11 cellular contexts compared by ENCODE assay signal in the genomic region with DNA sequence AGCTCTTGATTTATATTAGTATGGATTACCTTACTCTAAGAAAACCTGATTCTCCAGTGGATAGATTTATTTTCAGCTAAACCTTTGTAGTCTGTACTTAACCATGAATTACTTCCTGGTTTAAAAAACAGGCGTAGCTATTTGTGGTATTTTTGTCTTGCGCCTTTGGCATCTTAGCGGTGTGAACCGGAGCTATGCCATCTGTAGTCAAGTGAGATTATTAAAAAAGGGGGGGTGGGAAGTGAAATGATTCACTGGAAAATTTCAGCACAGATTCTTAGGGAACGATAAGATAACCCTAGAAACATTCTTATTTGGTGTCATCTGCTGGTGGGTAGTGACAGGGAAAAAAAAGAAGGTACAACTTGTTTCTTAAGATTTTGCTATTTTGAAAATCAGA. TPM values are rescaled to one million over a fixed set of nuclear protein-coding genes. Genes with fewer than 3 reads are reported as not detected.
DNase-seq lines count a peak whose midpoint lies in the region; ATAC-seq lines count a peak whose summit lies in the region.
"Had no signal": no experiment of that assay in that cellular context is flagged by ENCODE, and none has a peak within 500 bp of the region (broad histone marks: within the 10 kb centered on the region; RNA-seq: fewer than 3 reads in every experiment).

No MANE protein-coding gene starts in this region.

- H3K36me3 Mint-ChIP-seq in CD4-positive, CD25-positive, alpha-beta regulatory T cell: peaks cover 40% of the 10 kb centered on the region
- peaks cover 0 to 54% (median 23%) of the 10 kb centered on the region in 3 donors for H3K36me3 Mint-ChIP-seq in naive thymus-derived CD8-positive, alpha-beta T cell

- peaks cover 73% of the 10 kb centered on the region for H3K4me1 ChIP-seq in CD4-positive, CD25-positive, alpha-beta regulatory T cell (ENCODE audit: control insufficient read depth, insufficient read depth, low read length, poor library complexity, severe bottlenecking)

- no peaks in the 10 kb centered on the region for H3K27me3 ChIP-seq in CD4-positive, CD25-positive, alpha-beta regulatory T cell (ENCODE audit: control insufficient read depth, insufficient read depth, low read length)
- H3K27me3 ChIP-seq: cardiac muscle cell, ovary had no signal

- H3K27ac Mint-ChIP-seq in CD4-positive, CD25-positive, alpha-beta regulatory T cell: peak overlapping the region; percentile 79 to 96 (median 92)
- peak overlapping the region; percentile 77 to 98 (median 94) for H3K27ac Mint-ChIP-seq in naive thymus-derived CD8-positive, alpha-beta T cell

- H3K36me3 ChIP-seq in CD4-positive, CD25-positive, alpha-beta regulatory T cell (ENCODE audit: control insufficient read depth, insufficient read depth, low read length): peaks cover 45% of the 10 kb centered on the region
- H3K36me3 ChIP-seq: cardiac muscle cell, ovary had no signal

- H3K9me3 ChIP-seq in CD4-positive, CD25-positive, alpha-beta regulatory T cell (ENCODE audit: control insufficient read depth in 2 of 2, low read length in 2 of 2): no peaks in the 10 kb centered on the region
- H3K9me3 ChIP-seq: ovary had no signal

- peak overlapping the region; percentile 70 to 87 (median 80) for H3K4me3 Mint-ChIP-seq in CD4-positive, CD25-positive, alpha-beta regulatory T cell
- peak overlapping the region; percentile 69 to 88 (median 80) for H3K4me3 Mint-ChIP-seq in naive thymus-derived CD8-positive, alpha-beta T cell

- H3K27me3 Mint-ChIP-seq in CD4-positive, CD25-positive, alpha-beta regulatory T cell: no peaks in the 10 kb centered on the region
- H3K27me3 Mint-ChIP-seq in naive thymus-derived CD8-positive, alpha-beta T cell: no peaks in the 10 kb centered on the region

- peak; percentile 21 to 71 (median 63) for DNase-seq in CD4-positive, CD25-positive, alpha-beta regulatory T cell
- peak; percentile 21 for DNase-seq in NCI-H226
- peak; percentile 42 for DNase-seq in cerebellum (ENCODE audit: low spot score)
- DNase-seq in naive thymus-derived CD8-positive, alpha-beta T cell: peak in 6 of 10 donors; percentile 25 to 68 (median 48)
- no peak for DNase-seq in medulla oblongata (ENCODE audit: extremely low spot score)
- DNase-seq in NCI-H1694 (lab: John Stamatoyannopoulos, UW): no peak
- DNase-seq in DMS 273 treated with DMSO at 0.1 percent for 48 hours (lab: John Stamatoyannopoulos, UW): no peak
- DNase-seq: NCI-H82, ovary had no signal

- H3K27ac ChIP-seq in CD4-positive, CD25-positive, alpha-beta regulatory T cell (ENCODE audit: insufficient read depth, low read length, poor library complexity, severe bottlenecking): peak overlapping the region; percentile 70
- H3K27ac ChIP-seq: cardiac muscle cell, ovary had no signal

- peak overlapping the region; percentile 85 for H3K4me3 ChIP-seq in CD4-positive, CD25-positive, alpha-beta regulatory T cell (ENCODE audit: low read depth, low read length)
- H3K4me3 ChIP-seq: cardiac muscle cell, ovary had no signal

- peak; percentile 71 to 75 for ATAC-seq in CD4-positive, CD25-positive, alpha-beta regulatory T cell (ENCODE audit: low read depth in 2 of 2)
- ATAC-seq in naive thymus-derived CD8-positive, alpha-beta T cell: peak; percentile 73 to 89
- ATAC-seq in HG02763 (IDR thresholded peaks at IDR 0.05; ENCODE audit: unreplicated experiment): no peak

- POLR2A ChIA-PET in naive thymus-derived CD8-positive, alpha-beta T cell (lab: Charles Lee): interaction anchor here (0.7 to 10.0 kb wide), 5 partner anchors 11 to 68 kb away, joined by 4 to 146 read pairs (median 7); partner anchors contain the start of genes PSMD6 and SCAANT1

- peaks cover 41 to 93% (median 75%) of the 10 kb centered on the region in 4 donors for H3K4me1 Mint-ChIP-seq in CD4-positive, CD25-positive, alpha-beta regulatory T cell
- peaks cover 32 to 90% (median 87%) of the 10 kb centered on the region in 4 donors for H3K4me1 Mint-ChIP-seq in naive thymus-derived CD8-positive, alpha-beta T cell

- H3K9me3 Mint-ChIP-seq in CD4-positive, CD25-positive, alpha-beta regulatory T cell: no peaks in the 10 kb centered on the region
- no peaks in the 10 kb centered on the region for H3K9me3 Mint-ChIP-seq in naive thymus-derived CD8-positive, alpha-beta T cell

RNA-seq across cellular contexts. Expression of gene PSMD6, which starts 44.2 kb away (rescaled TPM):
- 86.7 TPM for total RNA-seq in CD4-positive, CD25-positive, alpha-beta regulatory T cell
- 100 to 1,000 TPM; 119 to 139 (median 124) TPM for polyA plus RNA-seq in CD4-positive, CD25-positive, alpha-beta regulatory T cell
- 66.7 TPM for total RNA-seq in cerebellum
- total RNA-seq in naive thymus-derived CD8-positive, alpha-beta T cell: 10 to 100 TPM; 76.8 to 82.9 TPM
- polyA plus RNA-seq in naive thymus-derived CD8-positive, alpha-beta T cell: 100 to 1,000 TPM; 107 to 114 (median 110) TPM

Comparison
In these comparisons a context has a peak if more than half of its experiments do, and no peak if none do; other contexts are left out.
1. DNase-seq: peak in CD4-positive, CD25-positive, alpha-beta regulatory T cell (3 of 3), NCI-H226 (single experiment), cerebellum (single experiment) and naive thymus-derived CD8-positive, alpha-beta T cell (6 of 10); none in medulla oblongata (single experiment), NCI-H1694 (single experiment) and DMS 273 treated with DMSO at 0.1 percent for 48 hours (single experiment).